In genomic region chr1:21935393-21935804, GRCh38 we compare ENCODE assay signal across 9 cellular contexts. TPM values are rescaled to one million over a fixed set of nuclear protein-coding genes. Genes with fewer than 3 reads are reported as not detected.
DNase-seq lines count a peak whose midpoint lies in the region; FAIRE-seq and TF ChIP-seq lines count a peak whose summit lies in the region.
"Had no signal": no experiment of that assay in that cellular context is flagged by ENCODE, and none has a peak within 500 bp of the region (broad histone marks: within the 10 kb centered on the region; RNA-seq: fewer than 3 reads in every experiment).

No MANE protein-coding gene starts in this region.

- no peak for TF ChIP-seq RAD21 in H1 (IDR thresholded peaks at IDR 0.05 in 1 of 2, conservative IDR thresholded peaks at IDR 0.05 in 1 of 2; ENCODE audit: low read depth in 2 of 2, low read length in 2 of 2)

- peak overlapping the region; percentile 75; the same call in 1 of the 2 replicates for H2BK12ac ChIP-seq in H1 (ENCODE audit: low read depth, low read length)

- no peaks in the 10 kb centered on the region for H3K36me3 Mint-ChIP-seq in nephron (ENCODE audit: low read depth)

- no peak overlapping the region for H3K18ac ChIP-seq in H1 (ENCODE audit: extremely low read depth, low read length)

- CTCF ChIA-PET in H1 (lab: Charles Lee; ENCODE audit: partially characterized antibody) = interaction anchor here (0.7 to 2.0 kb wide), 11 partner anchors 11 to 1656 kb away, joined by 3 to 7 read pairs (median 4); no protein-coding TSS in a partner anchor

- POLR2A ChIA-PET in H1 (lab: Charles Lee; ENCODE audit: partially characterized antibody) = interaction anchor here (0.9 to 5.9 kb wide), 9 partner anchors 8 to 87 kb away, joined by 3 to 38 read pairs (median 5); no protein-coding TSS in a partner anchor

- 0 out of 7 replicates have a peak overlapping the region, but pooled peaks of 1 of the 4 experiments have one; percentile 14 for H3K9ac ChIP-seq in H1 (replicated peaks in 1 of 4; ENCODE audit: extremely low read depth in 1 of 4, low read depth in 3 of 4, low read length in 3 of 4)

- H4K8ac ChIP-seq in H1 (ENCODE audit: extremely low read depth, insufficient read depth, low read length) = no peak overlapping the region; the same call in 1 of the 2 replicates

- no peak for TF ChIP-seq EP300 in H1 (IDR thresholded peaks at IDR 0.05; ENCODE audit: borderline replicate concordance in 1 of 2, low read depth in 2 of 2, low read length in 2 of 2)

- peaks cover 2 to 12% of the 10 kb centered on the region in 2 experiments for H4K20me1 ChIP-seq in H1 (replicated peaks in 1 of 2; ENCODE audit: control insufficient read depth in 1 of 2, insufficient read depth in 2 of 2, low read length in 2 of 2)

- peak overlapping the region; percentile 32 to 90 (median 76) for H3K27ac Mint-ChIP-seq in nephron

- H3K4me3 ChIP-seq in AG10803 (ENCODE audit: low read length) (peak overlapping the region; percentile 96), H1 (ENCODE audit: extremely low read depth in 1 of 4, insufficient read depth in 2 of 4, low read depth in 3 of 4, low read length in 4 of 4) (peak overlapping the region in 1 of 4 experiments; percentile 89; a peak in 2 of 8 replicates)

- H3K27me3 ChIP-seq in H1 (replicated peaks in 1 of 4; ENCODE audit: control insufficient read depth in 3 of 4, extremely low read depth in 1 of 4, insufficient read depth in 3 of 4, low read length in 3 of 4) = peaks cover 0 to 2% (median 0%) of the 10 kb centered on the region in 4 experiments; a peak in 2 of 7 replicates

- no peak overlapping the region for H2BK20ac ChIP-seq in H1 (ENCODE audit: low read length)

- H3K79me1 ChIP-seq in H1 (ENCODE audit: low read depth, low read length) = peaks cover 19% of the 10 kb centered on the region

- peaks cover 11% of the 10 kb centered on the region for H3K23me2 ChIP-seq in H1 (ENCODE audit: low read depth, low read length)

- H3K36me3 ChIP-seq in H1 (ENCODE audit: control insufficient read depth in 2 of 4, insufficient read depth in 4 of 4, low read length in 3 of 4) = no peaks in the 10 kb centered on the region

- DNase-seq in AG10803 (ENCODE audit: low read depth) = peak; percentile 79
- peak; percentile 52 for DNase-seq in LHCN-M2 (ENCODE audit: low read depth)
- DNase-seq in H1 (ENCODE audit: low read depth in 1 of 2, low spot score in 2 of 2) = no peak
- DNase-seq in activated CD4-positive, CD25-positive, alpha-beta regulatory T cell treated with anti-CD3 and anti-CD28 coated beads, Interleukin-2, amount 50 U/mL, for 72 hours = no peak
- no peak for DNase-seq in DMS 273 (lab: John Stamatoyannopoulos, UW; ENCODE audit: unreplicated experiment)
- no peak for DNase-seq in AG08395 (ENCODE audit: low spot score)
- DNase-seq in SHP77 (lab: John Stamatoyannopoulos, UW) = no peak
- DNase-seq: NCI-H510A treated with DMSO at 0.1 percent for 48 hours had no signal

- no peaks in the 10 kb centered on the region for H3K27me3 Mint-ChIP-seq in nephron (ENCODE audit: low read depth)

- H3K27ac ChIP-seq in H1 (ENCODE audit: low read depth, low read length) = no peak overlapping the region

- H3K23ac ChIP-seq in H1 (ENCODE audit: insufficient read length) = no peak overlapping the region

- H3K4me2 ChIP-seq in H1 (ENCODE audit: insufficient read depth in 1 of 2, low read depth in 2 of 2, low read length in 2 of 2) = peak overlapping the region; percentile 86 to 88; a peak in 3 of 4 replicates

- no peak overlapping the region for H2BK120ac ChIP-seq in H1 (replicated peaks; ENCODE audit: low read depth, low read length)

- peak overlapping the region; percentile 75; the same call in 1 of the 2 replicates for H2BK15ac ChIP-seq in H1 (ENCODE audit: low read length)

- 73% methylated on average over 10 of the region's 10 CpGs; no CpG with 5 or more reads in 1 of the 2 experiments for WGBS in H1 (ENCODE audit: extremely low coverage in 1 of 2, insufficient coverage in 1 of 2, insufficient read length in 1 of 2, insufficient replicate concordance in 2 of 2, low coverage in 1 of 2, low lambda C conversion rate in 2 of 2, missing lambda C conversion rate in 1 of 2), 2 experiments

- no peak for FAIRE-seq in H1 (lab: Jason Lieb, UNC)

- H4K5ac ChIP-seq in H1 (ENCODE audit: insufficient read length, low read depth, low read length) = no peak overlapping the region

- TF ChIP-seq POLR2A in H1 (IDR thresholded peaks at IDR 0.05; ENCODE audit: control extremely low read depth in 1 of 2, low read depth in 2 of 2, low read length in 2 of 2) = no peak

- peaks cover 79% of the 10 kb centered on the region for H3K4me1 Mint-ChIP-seq in nephron

- no peak overlapping the region for H3K56ac ChIP-seq in H1 (replicated peaks; ENCODE audit: insufficient read length, low read depth, low read length)

- peak overlapping the region; percentile 79 to 92 (median 89) for H3K4me3 Mint-ChIP-seq in nephron

- H3K14ac ChIP-seq in H1 (ENCODE audit: insufficient read length) = no peak overlapping the region

- H4K91ac ChIP-seq in H1 (replicated peaks; ENCODE audit: insufficient read length, low read length) = peak overlapping the region; percentile 44

- peaks cover 8 to 46% (median 31%) of the 10 kb centered on the region in 4 experiments for H3K4me1 ChIP-seq in H1 (replicated peaks in 1 of 4; ENCODE audit: control insufficient read depth in 3 of 4, insufficient read depth in 4 of 4, low read length in 3 of 4)

- TF ChIP-seq CTCF in AG10803 (conservative IDR thresholded peaks at IDR 0.05; ENCODE audit: low read length) (no peak), H1 (IDR thresholded peaks at IDR 0.05; ENCODE audit: control extremely low read depth in 1 of 3, insufficient read depth in 1 of 3, low read depth in 1 of 3, low read length in 3 of 3) (no peak), nephron (IDR thresholded peaks at IDR 0.05; ENCODE audit: unreplicated experiment in 3 of 3) (no peak)

- peak overlapping the region; percentile 33; the same call in 1 of the 2 replicates for H2AK5ac ChIP-seq in H1 (ENCODE audit: low read depth, low read length)

- no peaks in the 10 kb centered on the region for H3K9me3 ChIP-seq in H1 (ENCODE audit: insufficient read depth in 2 of 2, low read depth in 1 of 2, low read length in 1 of 2)

- H2AFZ ChIP-seq in H1 (ENCODE audit: low read length) = no peak overlapping the region

- H3K79me2 ChIP-seq in H1 (ENCODE audit: control insufficient read depth in 1 of 2, insufficient read depth in 2 of 2, low read length in 2 of 2) = peaks cover 6 to 54% of the 10 kb centered on the region in 2 experiments; a peak in 3 of 4 replicates

- no peaks in the 10 kb centered on the region for H3K9me3 Mint-ChIP-seq in nephron

- H3K4ac ChIP-seq in H1 (replicated peaks; ENCODE audit: insufficient read length, low read depth, low read length) = peak overlapping the region; percentile 27

- peak overlapping the region; percentile 48; the same call in 1 of the 2 replicates for H2BK5ac ChIP-seq in H1 (ENCODE audit: low read depth, low read length)

TF ChIP-seq in H1, 55 proteins besides CTCF, POLR2A, EP300 and RAD21 (continues in another document):
- TF ChIP-seq CEBPB (IDR thresholded peaks at IDR 0.05; ENCODE audit: low read depth, low read length) (no peak), JUN (IDR thresholded peaks at IDR 0.05; ENCODE audit: low read depth, low read length) (no peak), ASH2L (IDR thresholded peaks at IDR 0.05; ENCODE audit: low read length) (no peak), ATF2 (IDR thresholded peaks at IDR 0.05; ENCODE audit: low read length) (no peak)

RNA-seq across cellular contexts. Expression of gene HSPG2, which starts 1.7 kb away (rescaled TPM):
- total RNA-seq in LHCN-M2 (2014; rRNA removed) = 106 and 143 TPM in 2 replicates
- polyA plus RNA-seq in LHCN-M2 (2012) = 136 TPM
- 108 and 111 TPM in 2 replicates for total RNA-seq in H1 (2021; fragmentation: NEBNext Ultra II Directional; extraction: Animal tissue kit (Norgen Biotek cat#: 25700))
- polyA plus RNA-seq in H1 (2011; rRNA removed) = 17.8 and 27.7 TPM in 2 replicates
- polyA plus RNA-seq in H1 (2011; cell fraction: cytosol; rRNA removed) = 17.0 TPM
- polyA plus RNA-seq in H1 (2011; cell fraction: nucleus; rRNA removed) = 113 TPM
- 41.0 to 91.2 TPM (median 79.8 TPM) in 4 replicates for polyA plus RNA-seq in H1 (2012, experiment 1 of 2)
- polyA plus RNA-seq in H1 (2012, experiment 2 of 2) = 63.7 TPM
- polyA plus RNA-seq in H1 (2013, experiment 1 of 2) = 65.5 TPM
- polyA plus RNA-seq in H1 (2013, experiment 2 of 2) = 40.5 TPM
- polyA minus RNA-seq in H1 (2011; rRNA and poly(A)+ RNA removed) = 27.8 and 28.3 TPM in 2 replicates
- polyA minus RNA-seq in H1 (2011; cell fraction: cytosol; rRNA and poly(A)+ RNA removed) = 68.4 TPM
- 87.7 TPM for polyA minus RNA-seq in H1 (2011; cell fraction: nucleus; rRNA and poly(A)+ RNA removed)

RNA-seq across cellular contexts. Expression of gene CELA3B, which starts 41.4 kb away (rescaled TPM):
- not detected in 2 replicates for total RNA-seq in LHCN-M2 (2014; rRNA removed)
- polyA plus RNA-seq in LHCN-M2 (2012) = not detected
- total RNA-seq in H1 (2021; fragmentation: NEBNext Ultra II Directional; extraction: Animal tissue kit (Norgen Biotek cat#: 25700)) = not detected in 2 replicates
- polyA plus RNA-seq in H1 (2011; rRNA removed) = not detected in 2 replicates
- polyA plus RNA-seq in H1 (2011; cell fraction: cytosol; rRNA removed) = not detected
- polyA plus RNA-seq in H1 (2011; cell fraction: nucleus; rRNA removed) = not detected
- not detected in 4 replicates for polyA plus RNA-seq in H1 (2012, experiment 1 of 2)
- not detected for polyA plus RNA-seq in H1 (2012, experiment 2 of 2)
- not detected for polyA plus RNA-seq in H1 (2013, experiment 1 of 2)
- polyA plus RNA-seq in H1 (2013, experiment 2 of 2) = not detected
- not detected in 2 replicates for polyA minus RNA-seq in H1 (2011; rRNA and poly(A)+ RNA removed)
- not detected for polyA minus RNA-seq in H1 (2011; cell fraction: cytosol; rRNA and poly(A)+ RNA removed)
- polyA minus RNA-seq in H1 (2011; cell fraction: nucleus; rRNA and poly(A)+ RNA removed) = not detected

Comparison
In these comparisons a context has a peak if more than half of its experiments do, and no peak if none do; other contexts are left out.
1. DNase-seq: peak in AG10803 (single experiment) and LHCN-M2 (single experiment); none in H1 (0 of 2), activated CD4-positive, CD25-positive, alpha-beta regulatory T cell treated with anti-CD3 and anti-CD28 coated beads, Interleukin-2, amount 50 U/mL, for 72 hours (single experiment), DMS 273 (single experiment), AG08395 (single experiment) and SHP77 (0 of 2).